20 cellular contexts compared by ENCODE assay signal in the genomic region with DNA sequence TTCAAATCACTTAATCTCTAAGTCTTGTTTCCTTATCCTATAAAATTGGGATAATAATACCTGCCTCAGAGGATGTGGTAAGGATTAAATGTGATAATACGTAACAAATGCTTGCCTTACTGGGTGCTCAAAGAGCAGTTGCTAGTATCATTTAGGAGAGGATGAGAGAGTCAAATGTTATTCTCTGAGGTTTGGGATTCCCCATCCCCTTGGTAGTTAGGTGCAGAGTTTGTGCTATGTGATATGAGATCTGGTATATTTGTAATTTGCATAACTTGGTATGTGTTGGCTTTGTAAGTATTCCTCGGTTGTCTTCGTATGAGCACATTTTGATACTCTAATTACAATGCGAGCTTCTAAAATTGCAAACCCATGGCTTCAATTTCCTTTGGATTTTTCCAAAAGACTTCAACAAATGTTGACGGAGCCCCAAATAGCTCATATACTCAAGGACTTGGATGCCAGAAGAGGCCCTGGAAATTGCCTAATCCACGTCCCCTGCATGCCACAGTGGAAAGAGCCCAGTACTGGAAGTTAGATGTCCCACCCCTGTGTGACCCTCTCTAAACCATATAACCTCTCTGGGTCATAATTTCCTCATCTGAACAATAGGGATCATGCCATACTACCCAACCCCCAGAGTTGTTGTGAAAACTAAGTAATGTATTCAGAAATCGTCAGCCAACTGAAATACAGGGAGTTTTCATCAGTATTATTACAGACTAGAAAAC.
DNase-seq lines count a peak whose midpoint lies in the region; ATAC-seq, FAIRE-seq and TF ChIP-seq lines count a peak whose summit lies in the region.
"Had no signal": no experiment of that assay in that cellular context is flagged by ENCODE, and none has a peak within 500 bp of the region (broad histone marks: within the 10 kb centered on the region; RNA-seq: fewer than 3 reads in every experiment).

No MANE protein-coding gene starts in this region.

- H3K4me1 ChIP-seq in liver (ENCODE audit: control insufficient read depth in 4 of 4, insufficient read depth in 4 of 4, low read length in 3 of 4) (no peaks in the 10 kb centered on the region), HepG2 (ENCODE audit: insufficient read depth, low read length) (no peaks in the 10 kb centered on the region), ascending aorta (peaks cover 3 to 45% of the 10 kb centered on the region in 2 donors), right atrium auricular region (peaks cover 0 to 29% of the 10 kb centered on the region in 2 donors), aorta (ENCODE audit: control insufficient read depth in 1 of 2, insufficient read depth in 2 of 2, low read length in 2 of 2) (peaks cover 11 to 19% of the 10 kb centered on the region in 2 donors), neural progenitor cell (peaks cover 34% of the 10 kb centered on the region)

- BruUV-seq in HepG2 (replicated peaks; lab: Mats Ljungman, UMichigan): no TSS peak

- no peaks in the 10 kb centered on the region for H3K27me3 ChIP-seq in liver (ENCODE audit: control insufficient read depth in 4 of 4, insufficient read depth in 4 of 4, low read length in 3 of 4)
- no peaks in the 10 kb centered on the region for H3K27me3 ChIP-seq in HepG2 (ENCODE audit: control insufficient read depth in 1 of 2, insufficient read depth in 2 of 2, low read length in 2 of 2)
- no peaks in the 10 kb centered on the region for H3K27me3 ChIP-seq in ascending aorta
- no peaks in the 10 kb centered on the region for H3K27me3 ChIP-seq in right atrium auricular region
- no peaks in the 10 kb centered on the region for H3K27me3 ChIP-seq in aorta (ENCODE audit: control insufficient read depth in 1 of 2, insufficient read depth in 2 of 2, low read length in 1 of 2)
- H3K27me3 ChIP-seq in neural progenitor cell: no peaks in the 10 kb centered on the region
- H3K27me3 ChIP-seq: dorsolateral prefrontal cortex, neutrophil, SJSA1 had no signal

- H4K20me1 ChIP-seq in HepG2 (ENCODE audit: insufficient read depth, low read length): no peaks in the 10 kb centered on the region
- H4K20me1 ChIP-seq in neural progenitor cell (ENCODE audit: low read depth): peaks cover 6% of the 10 kb centered on the region

- H3K4me2 ChIP-seq in HepG2 (ENCODE audit: low read depth, low read length) (no peak overlapping the region), neural progenitor cell (no peak overlapping the region)
- H3K4me2 ChIP-seq: A549 had no signal

- H3K9me3 Mint-ChIP-seq in neural progenitor cell: no peaks in the 10 kb centered on the region

- H3K27ac ChIP-seq in liver (ENCODE audit: low read depth in 1 of 2, low read length in 2 of 2): no peak overlapping the region
- no peak overlapping the region for H3K27ac ChIP-seq in HepG2 (ENCODE audit: extremely low read length, insufficient read depth, low read length)
- H3K27ac ChIP-seq in ascending aorta: peak overlapping the region; percentile 75 to 76
- H3K27ac ChIP-seq in right atrium auricular region: peak overlapping the region; percentile 37 to 54
- peak overlapping the region in 1 of 2 donors; percentile 90 for H3K27ac ChIP-seq in aorta (ENCODE audit: low read depth in 1 of 2, low read length in 2 of 2)
- no peak overlapping the region for H3K27ac ChIP-seq in neural progenitor cell
- H3K27ac ChIP-seq: A549, neutrophil had no signal

- H3K36me3 Mint-ChIP-seq in neural progenitor cell: no peaks in the 10 kb centered on the region

- no peak overlapping the region for H3K27ac Mint-ChIP-seq in neural progenitor cell

- TF ChIP-seq POLR2A in HepG2 (IDR thresholded peaks at IDR 0.05; ENCODE audit: insufficient read depth in 1 of 2, low read depth in 2 of 2, low read length in 2 of 2): no peak
- no peak for TF ChIP-seq POLR2A in H54 (IDR thresholded peaks at IDR 0.05; ENCODE audit: low read depth, low read length)

- H3K27me3 Mint-ChIP-seq in neural progenitor cell (ENCODE audit: insufficient read depth, low read depth): no peaks in the 10 kb centered on the region

- in situ Hi-C loops in HepG2 (cut with HindIII; ENCODE audit: extremely low pct_ligation_motif_present, low pct_unique_long_range_greater_than_20kb): no loop called here

- no peak overlapping the region for H3K4me3 ChIP-seq in liver (ENCODE audit: low read depth in 1 of 3, low read length in 3 of 3)
- H3K4me3 ChIP-seq in HepG2 (replicated peaks in 1 of 3; ENCODE audit: insufficient read depth in 1 of 3, low read depth in 2 of 3, low read length in 3 of 3): no peak overlapping the region
- H3K4me3 ChIP-seq in ascending aorta: no peak overlapping the region
- H3K4me3 ChIP-seq in right atrium auricular region: no peak overlapping the region
- no peak overlapping the region for H3K4me3 ChIP-seq in aorta (ENCODE audit: low read length in 2 of 2)
- no peak overlapping the region for H3K4me3 ChIP-seq in neural progenitor cell
- H3K4me3 ChIP-seq: A549, dorsolateral prefrontal cortex, SJSA1 had no signal

- H2AFZ ChIP-seq in HepG2 (ENCODE audit: low read length) (no peak overlapping the region), neural progenitor cell (replicated peaks) (no peak overlapping the region)

- H3K36me3 ChIP-seq in liver (ENCODE audit: control insufficient read depth in 4 of 4, insufficient read depth in 3 of 4, low read depth in 1 of 4, low read length in 3 of 4) (no peaks in the 10 kb centered on the region), HepG2 (replicated peaks in 1 of 2; ENCODE audit: control insufficient read depth in 1 of 2, insufficient read depth in 2 of 2, low read length in 2 of 2) (no peaks in the 10 kb centered on the region), ascending aorta (no peaks in the 10 kb centered on the region), right atrium auricular region (no peaks in the 10 kb centered on the region), aorta (ENCODE audit: control insufficient read depth in 1 of 2, insufficient read depth in 2 of 2, low read length in 1 of 2) (no peaks in the 10 kb centered on the region), neural progenitor cell (no peaks in the 10 kb centered on the region)
- H3K36me3 ChIP-seq: neutrophil had no signal

- no peak overlapping the region for H3K4me3 Mint-ChIP-seq in neural progenitor cell

- H3K79me2 ChIP-seq in HepG2 (ENCODE audit: insufficient read depth, low read length) (no peaks in the 10 kb centered on the region), neural progenitor cell (ENCODE audit: low read depth) (no peaks in the 10 kb centered on the region)

- H3K4me1 Mint-ChIP-seq in neural progenitor cell: peaks cover 6% of the 10 kb centered on the region

- ATAC-seq in HepG2 (no peak), aorta (ENCODE audit: low FRiP score) (peak; percentile 87), HG02840 (IDR thresholded peaks at IDR 0.05; ENCODE audit: low FRiP score, unreplicated experiment) (no peak)
- ATAC-seq: A549, left colon had no signal

- TF ChIP-seq EP300 in HepG2 (IDR thresholded peaks at IDR 0.05; ENCODE audit: low read depth in 2 of 2, low read length in 2 of 2) (no peak), HepG2 (CRISPR knock-in tag; IDR thresholded peaks at IDR 0.05; ENCODE audit: borderline replicate concordance) (no peak)

- 88% methylated on average over 7 of the region's 7 CpGs for WGBS in liver
- 60% methylated on average over 7 of the region's 7 CpGs for WGBS in HepG2 (ENCODE audit: low lambda C conversion rate)
- 32 to 36% methylated on average over 7 of the region's 7 CpGs for WGBS in aorta, 2 donors

- H3K9me3 ChIP-seq in liver (ENCODE audit: control insufficient read depth in 4 of 4, low read length in 3 of 4) (no peaks in the 10 kb centered on the region), HepG2 (ENCODE audit: low read length) (no peaks in the 10 kb centered on the region), ascending aorta (no peaks in the 10 kb centered on the region), right atrium auricular region (no peaks in the 10 kb centered on the region), aorta (ENCODE audit: control insufficient read depth, low read length) (no peaks in the 10 kb centered on the region), neural progenitor cell (ENCODE audit: low read depth) (no peaks in the 10 kb centered on the region)
- H3K9me3 ChIP-seq: A549, neutrophil, SJSA1 had no signal

- no peak for TF ChIP-seq CTCF in liver (IDR thresholded peaks at IDR 0.05; ENCODE audit: low read depth, low read length, missing input control)
- TF ChIP-seq CTCF in HepG2 (CRISPR knock-in tag; IDR thresholded peaks at IDR 0.05): no peak
- TF ChIP-seq CTCF in ascending aorta (IDR thresholded peaks at IDR 0.05): no peak
- no peak for TF ChIP-seq CTCF in right atrium auricular region (IDR thresholded peaks at IDR 0.05)
- no peak for TF ChIP-seq CTCF in neural progenitor cell (IDR thresholded peaks at IDR 0.05)

- H3K9ac ChIP-seq in liver (ENCODE audit: low read depth in 1 of 2, low read length in 2 of 2): no peak overlapping the region
- H3K9ac ChIP-seq in HepG2 (ENCODE audit: insufficient read depth, low read depth, low read length): no peak overlapping the region
- H3K9ac ChIP-seq in neural progenitor cell: no peak overlapping the region

- peaks cover 5% of the 10 kb centered on the region for H3F3A ChIP-seq in neural progenitor cell (ENCODE audit: low read depth)

- FAIRE-seq in HepG2 (lab: Jason Lieb, UNC): no peak
- no peak for FAIRE-seq in H54 (lab: Jason Lieb, UNC)
- FAIRE-seq: A549 had no signal

- no peak for TF ChIP-seq RAD21 in liver (IDR thresholded peaks at IDR 0.05)
- no peak for TF ChIP-seq RAD21 in HepG2 (CRISPR knock-in tag; IDR thresholded peaks at IDR 0.05)

- CTCF ChIA-PET in HepG2 (lab: Yijun Ruan, JAX; ENCODE audit: low intra/inter-chr PET ratio, low total read pairs): no interaction called here

- intact Hi-C loops in HepG2 (cut with micrococcal nuclease; ENCODE audit: unreplicated experiment): no loop called here
- intact Hi-C loops in ascending aorta (cut with DNase I): no loop called here
- intact Hi-C loops in aorta (cut with DNase I): no loop called here

- POLR2A ChIA-PET in HepG2 (lab: Yijun Ruan, JAX): no interaction called here

- DNase-seq in HepG2 (ENCODE audit: low spot score) (no peak), ascending aorta (ENCODE audit: low spot score in 2 of 2) (no peak), right atrium auricular region (ENCODE audit: low spot score) (no peak), aorta (peak in 1 of 2 donors; percentile 66), neural progenitor cell (ENCODE audit: low spot score) (no peak), H54 (ENCODE audit: insufficient read length, low spot score) (no peak)
- DNase-seq: activated CD4-positive, CD25-positive, alpha-beta regulatory T cell; activated T-cell treated with anti-CD3 and anti-CD28 coated beads for 4 hours; amniotic stem cell; DMS 273 treated with DMSO at 0.1 percent for 48 hours; dorsolateral prefrontal cortex; glutamatergic neuron; left colon; NCI-H2081 treated with DMSO at 0.1 percent for 48 hours; NK-92 treated with Interleukin-12 subunit alpha and Interleukin-12 subunit beta, amount 100 ng/mL, for 24 hours had no signal

TF ChIP-seq in liver, 16 proteins besides CTCF, POLR2A, EP300 and RAD21 (continues in another document):
- TF ChIP-seq HNF4A (conservative IDR thresholded peaks at IDR 0.05): no peak
- TF ChIP-seq GABPA (IDR thresholded peaks at IDR 0.05 in 1 of 2, conservative IDR thresholded peaks at IDR 0.05 in 1 of 2): no peak
- peak; percentile 86 for TF ChIP-seq NR2F2 (IDR thresholded peaks at IDR 0.05)

TF ChIP-seq in HepG2, 621 proteins besides CTCF, POLR2A, EP300 and RAD21 (continues in another document):
- TF ChIP-seq HNRNPUL1 (IDR thresholded peaks at IDR 0.05; ENCODE audit: low read depth, low read length) (no peak), KLF13 (CRISPR knock-in tag; IDR thresholded peaks at IDR 0.05) (no peak)

Comparison
In these comparisons a context has a peak if more than half of its experiments do, and no peak if none do; other contexts are left out.
1. H3K27ac ChIP-seq: peak in ascending aorta (2 of 2) and right atrium auricular region (2 of 2); none in liver (0 of 2), HepG2 (single experiment) and neural progenitor cell (single experiment).